Comparison of ENCODE assay signal across 8 cellular contexts in genomic region chr5:149561848-149562247, GRCh38. TPM values are rescaled to one million over a fixed set of nuclear protein-coding genes. Genes with fewer than 3 reads are reported as not detected.
DNase-seq lines count a peak whose midpoint lies in the region; ATAC-seq and TF ChIP-seq lines count a peak whose summit lies in the region.

No MANE protein-coding gene starts in this region.

- H3K79me2 ChIP-seq in GM23338 (replicated peaks; ENCODE audit: insufficient read depth) (no peaks in the 10 kb centered on the region), neural progenitor cell (ENCODE audit: low read depth) (no peaks in the 10 kb centered on the region)

- TF ChIP-seq CTCF in GM23338 (conservative IDR thresholded peaks at IDR 0.05; ENCODE audit: low read depth in 2 of 2) (no peak), epithelial cell of proximal tubule (conservative IDR thresholded peaks at IDR 0.05; ENCODE audit: low read depth, low read length) (no peak), neural progenitor cell (IDR thresholded peaks at IDR 0.05) (no peak)

- H2AFZ ChIP-seq in GM23338 (no peak overlapping the region), neural progenitor cell (replicated peaks) (no peak overlapping the region)

- H3K27me3 Mint-ChIP-seq in GM23338 (ENCODE audit: insufficient read depth, low read depth, poor library complexity) (peaks cover 4% of the 10 kb centered on the region), neural progenitor cell (ENCODE audit: insufficient read depth, low read depth) (no peaks in the 10 kb centered on the region)
- no peaks in the 10 kb centered on the region for H3K27me3 Mint-ChIP-seq in natural killer cell treated with Interleukin-12 subunit alpha and Interleukin-12 subunit beta and Interleukin-15 and Interleukin-18, amount 100 ng/mL, for 72 hours

- H3F3A ChIP-seq in GM23338 (replicated peaks; ENCODE audit: low read depth) (peaks cover 4% of the 10 kb centered on the region), neural progenitor cell (ENCODE audit: low read depth) (peaks cover 5% of the 10 kb centered on the region)

- H4K20me1 ChIP-seq in GM23338 (replicated peaks; ENCODE audit: insufficient read depth), result no peaks in the 10 kb centered on the region
- H4K20me1 ChIP-seq in neural progenitor cell (ENCODE audit: low read depth), result no peaks in the 10 kb centered on the region

- H3K36me3 Mint-ChIP-seq in GM23338 (ENCODE audit: low read depth), result no peaks in the 10 kb centered on the region
- no peaks in the 10 kb centered on the region for H3K36me3 Mint-ChIP-seq in neural progenitor cell
- no peaks in the 10 kb centered on the region for H3K36me3 Mint-ChIP-seq in natural killer cell treated with Interleukin-12 subunit alpha and Interleukin-12 subunit beta and Interleukin-15 and Interleukin-18, amount 100 ng/mL, for 72 hours

- H3K4me3 ChIP-seq in GM23338 (peak overlapping the region; percentile 0; the same call in 1 of the 2 replicates), epithelial cell of proximal tubule (ENCODE audit: low read depth, low read length) (no peak overlapping the region), neural progenitor cell (no peak overlapping the region)

- DNase-seq in GM23338 (ENCODE audit: low spot score) (peak; percentile 80), epithelial cell of proximal tubule (ENCODE audit: low read depth) (peak; percentile 77), neural progenitor cell (ENCODE audit: low spot score) (no peak), NCI-H1417 treated with DMSO at 0.1 percent for 48 hours (lab: John Stamatoyannopoulos, UW) (no peak), NCI-H524 treated with DMSO at 0.1 percent for 48 hours (lab: John Stamatoyannopoulos, UW) (no peak)
- no peak for DNase-seq in natural killer cell treated with Interleukin-12 subunit alpha and Interleukin-12 subunit beta and Interleukin-15 and Interleukin-18, amount 100 ng/mL, for 72 hours (ENCODE audit: low spot score)

- no peak overlapping the region for H3K9ac ChIP-seq in neural progenitor cell

- H3K27me3 ChIP-seq in GM23338 (ENCODE audit: insufficient read depth) (no peaks in the 10 kb centered on the region), neural progenitor cell (no peaks in the 10 kb centered on the region)

- H3K4me1 ChIP-seq in GM23338 (ENCODE audit: insufficient read depth), result peaks cover 25% of the 10 kb centered on the region
- peaks cover 9% of the 10 kb centered on the region for H3K4me1 ChIP-seq in neural progenitor cell

- H3K36me3 ChIP-seq in GM23338 (ENCODE audit: insufficient read depth) (no peaks in the 10 kb centered on the region), neural progenitor cell (no peaks in the 10 kb centered on the region)

- peak overlapping the region; percentile 4 for H3K4me2 ChIP-seq in GM23338
- H3K4me2 ChIP-seq in neural progenitor cell, result peak overlapping the region; percentile 43

- no peaks in the 10 kb centered on the region for H3K9me3 ChIP-seq in neural progenitor cell (ENCODE audit: low read depth)

- H3K27ac ChIP-seq in GM23338 (ENCODE audit: low read depth), result peak overlapping the region; percentile 89
- no peak overlapping the region for H3K27ac ChIP-seq in neural progenitor cell

- H3K9me2 ChIP-seq in GM23338 (ENCODE audit: insufficient read depth), result no peaks in the 10 kb centered on the region

- H3K4me3 Mint-ChIP-seq in GM23338 (peak overlapping the region; percentile 35; the same call in 1 of the 3 replicates), neural progenitor cell (no peak overlapping the region)
- H3K4me3 Mint-ChIP-seq in natural killer cell treated with Interleukin-12 subunit alpha and Interleukin-12 subunit beta and Interleukin-15 and Interleukin-18, amount 100 ng/mL, for 72 hours, result no peak overlapping the region

- H3K27ac Mint-ChIP-seq in GM23338 (peak overlapping the region; percentile 90), neural progenitor cell (peak overlapping the region; percentile 96)
- no peak overlapping the region for H3K27ac Mint-ChIP-seq in natural killer cell treated with Interleukin-12 subunit alpha and Interleukin-12 subunit beta and Interleukin-15 and Interleukin-18, amount 100 ng/mL, for 72 hours

- ATAC-seq in GM23338, result peak; percentile 40; the same call in 2 of the 3 replicates
- ATAC-seq in natural killer cell treated with Interleukin-12 subunit alpha and Interleukin-12 subunit beta and Interleukin-15 and Interleukin-18, amount 100 ng/mL, for 72 hours, result no peak
- ATAC-seq in GM18498 (IDR thresholded peaks at IDR 0.05; ENCODE audit: unreplicated experiment), result no peak

- no peaks in the 10 kb centered on the region for H3K9me3 Mint-ChIP-seq in GM23338
- H3K9me3 Mint-ChIP-seq in neural progenitor cell, result no peaks in the 10 kb centered on the region
- H3K9me3 Mint-ChIP-seq in natural killer cell treated with Interleukin-12 subunit alpha and Interleukin-12 subunit beta and Interleukin-15 and Interleukin-18, amount 100 ng/mL, for 72 hours, result no peaks in the 10 kb centered on the region

- H3K4me1 Mint-ChIP-seq in GM23338, result peaks cover 36% of the 10 kb centered on the region
- H3K4me1 Mint-ChIP-seq in neural progenitor cell, result peaks cover 23% of the 10 kb centered on the region
- peaks cover 0 to 6% of the 10 kb centered on the region in 2 donors for H3K4me1 Mint-ChIP-seq in natural killer cell treated with Interleukin-12 subunit alpha and Interleukin-12 subunit beta and Interleukin-15 and Interleukin-18, amount 100 ng/mL, for 72 hours (ENCODE audit: low read depth in 2 of 2)

TF ChIP-seq in GM23338, 12 proteins besides CTCF, POLR2A, EP300 and RAD21:
- TF ChIP-seq JUNB (IDR thresholded peaks at IDR 0.05; ENCODE audit: unreplicated experiment), result no peak
- TF ChIP-seq, protein P1, sequence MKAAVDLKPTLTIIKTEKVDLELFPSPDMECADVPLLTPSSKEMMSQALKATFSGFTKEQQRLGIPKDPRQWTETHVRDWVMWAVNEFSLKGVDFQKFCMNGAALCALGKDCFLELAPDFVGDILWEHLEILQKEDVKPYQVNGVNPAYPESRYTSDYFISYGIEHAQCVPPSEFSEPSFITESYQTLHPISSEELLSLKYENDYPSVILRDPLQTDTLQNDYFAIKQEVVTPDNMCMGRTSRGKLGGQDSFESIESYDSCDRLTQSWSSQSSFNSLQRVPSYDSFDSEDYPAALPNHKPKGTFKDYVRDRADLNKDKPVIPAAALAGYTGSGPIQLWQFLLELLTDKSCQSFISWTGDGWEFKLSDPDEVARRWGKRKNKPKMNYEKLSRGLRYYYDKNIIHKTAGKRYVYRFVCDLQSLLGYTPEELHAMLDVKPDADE (IDR thresholded peaks at IDR 0.05), result peak; percentile 77; the same call in 1 of the 2 replicates
- no peak for TF ChIP-seq EZH2 (IDR thresholded peaks at IDR 0.05; ENCODE audit: low read depth, unreplicated experiment)
- 0 out of 2 replicates have a peak, but pooled peaks have one; percentile 25 for TF ChIP-seq POLR2AphosphoS5 (IDR thresholded peaks at IDR 0.05; ENCODE audit: low read depth)

TF ChIP-seq in PFSK-1, 5 proteins besides CTCF, POLR2A, EP300 and RAD21:
- TF ChIP-seq, protein P2, sequence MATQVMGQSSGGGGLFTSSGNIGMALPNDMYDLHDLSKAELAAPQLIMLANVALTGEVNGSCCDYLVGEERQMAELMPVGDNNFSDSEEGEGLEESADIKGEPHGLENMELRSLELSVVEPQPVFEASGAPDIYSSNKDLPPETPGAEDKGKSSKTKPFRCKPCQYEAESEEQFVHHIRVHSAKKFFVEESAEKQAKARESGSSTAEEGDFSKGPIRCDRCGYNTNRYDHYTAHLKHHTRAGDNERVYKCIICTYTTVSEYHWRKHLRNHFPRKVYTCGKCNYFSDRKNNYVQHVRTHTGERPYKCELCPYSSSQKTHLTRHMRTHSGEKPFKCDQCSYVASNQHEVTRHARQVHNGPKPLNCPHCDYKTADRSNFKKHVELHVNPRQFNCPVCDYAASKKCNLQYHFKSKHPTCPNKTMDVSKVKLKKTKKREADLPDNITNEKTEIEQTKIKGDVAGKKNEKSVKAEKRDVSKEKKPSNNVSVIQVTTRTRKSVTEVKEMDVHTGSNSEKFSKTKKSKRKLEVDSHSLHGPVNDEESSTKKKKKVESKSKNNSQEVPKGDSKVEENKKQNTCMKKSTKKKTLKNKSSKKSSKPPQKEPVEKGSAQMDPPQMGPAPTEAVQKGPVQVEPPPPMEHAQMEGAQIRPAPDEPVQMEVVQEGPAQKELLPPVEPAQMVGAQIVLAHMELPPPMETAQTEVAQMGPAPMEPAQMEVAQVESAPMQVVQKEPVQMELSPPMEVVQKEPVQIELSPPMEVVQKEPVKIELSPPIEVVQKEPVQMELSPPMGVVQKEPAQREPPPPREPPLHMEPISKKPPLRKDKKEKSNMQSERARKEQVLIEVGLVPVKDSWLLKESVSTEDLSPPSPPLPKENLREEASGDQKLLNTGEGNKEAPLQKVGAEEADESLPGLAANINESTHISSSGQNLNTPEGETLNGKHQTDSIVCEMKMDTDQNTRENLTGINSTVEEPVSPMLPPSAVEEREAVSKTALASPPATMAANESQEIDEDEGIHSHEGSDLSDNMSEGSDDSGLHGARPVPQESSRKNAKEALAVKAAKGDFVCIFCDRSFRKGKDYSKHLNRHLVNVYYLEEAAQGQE (IDR thresholded peaks at IDR 0.05; ENCODE audit: insufficient read depth in 1 of 2, low read depth in 2 of 2, low read length in 2 of 2), result 0 out of 4 replicates have a peak, but pooled peaks of 1 of the 2 experiments have one; percentile 50
- no peak for TF ChIP-seq FOXP2 (optimal IDR thresholded peaks at IDR 0.05; ENCODE audit: borderline replicate concordance, extremely low read depth, extremely low read length, insufficient read depth)
- peak; percentile 6; the same call in 1 of the 2 replicates for TF ChIP-seq SIN3A (IDR thresholded peaks at IDR 0.05; ENCODE audit: borderline replicate concordance, insufficient read depth, low read length)
- peak; percentile 68; the same call in 1 of the 2 replicates for TF ChIP-seq TAF1 (IDR thresholded peaks at IDR 0.05; ENCODE audit: borderline replicate concordance, insufficient read depth, low read length)
- peak; percentile 43; the same call in 1 of the 2 replicates for TF ChIP-seq POLR2AphosphoS5 (IDR thresholded peaks at IDR 0.05; ENCODE audit: low read depth, low read length)
TF ChIP-seq in PFSK-1: peak in this region for 4.

RNA-seq across cellular contexts. Expression of gene CSNK1A1, which starts 10.6 kb away (rescaled TPM):
- total RNA-seq in GM23338 (2014; rRNA removed; shearing (Covaris generic)), result 233 and 235 TPM in 2 replicates
- 110 and 114 TPM in 2 replicates for polyA plus RNA-seq in GM23338 (2016; fragmentation: Nextera tagmentation; extraction: Ambion mirVana)
- polyA plus RNA-seq in PFSK-1 (2012; ENCODE audit: insufficient read length, low read depth), result 124 TPM
- total RNA-seq in epithelial cell of proximal tubule (176 and 187 TPM in 2 replicates), neural progenitor cell (ENCODE audit: low replicate concordance) (271 and 335 TPM in 2 replicates)
- 100 to 1,000 TPM; 173 to 237 TPM for total RNA-seq in natural killer cell treated with Interleukin-12 subunit alpha and Interleukin-12 subunit beta and Interleukin-15 and Interleukin-18, amount 100 ng/mL, for 72 hours

RNA-seq across cellular contexts. Expression of gene ARHGEF37, which starts 19.4 kb away (rescaled TPM):
- 0.12 and 0.14 TPM in 2 replicates for total RNA-seq in GM23338 (2014; rRNA removed; shearing (Covaris generic))
- polyA plus RNA-seq in GM23338 (2016; fragmentation: Nextera tagmentation; extraction: Ambion mirVana), result 0.78 and 0.79 TPM in 2 replicates
- 0.65 TPM for polyA plus RNA-seq in PFSK-1 (2012; ENCODE audit: insufficient read length, low read depth)
- total RNA-seq in epithelial cell of proximal tubule, result 2.0 and 2.7 TPM in 2 replicates
- total RNA-seq in neural progenitor cell (ENCODE audit: low replicate concordance), result 0.99 and 1.7 TPM in 2 replicates
- total RNA-seq in natural killer cell treated with Interleukin-12 subunit alpha and Interleukin-12 subunit beta and Interleukin-15 and Interleukin-18, amount 100 ng/mL, for 72 hours, result under 1 TPM in 1 of 2 donors, not detected in 1; 0.67 TPM

Comparison
In these comparisons a context has a peak if more than half of its experiments do, and no peak if none do; other contexts are left out.
1. DNase-seq: peak in GM23338 (single experiment) and epithelial cell of proximal tubule (single experiment); none in neural progenitor cell (single experiment), natural killer cell treated with Interleukin-12 subunit alpha and Interleukin-12 subunit beta and Interleukin-15 and Interleukin-18, amount 100 ng/mL, for 72 hours (single experiment), NCI-H1417 treated with DMSO at 0.1 percent for 48 hours (single experiment) and NCI-H524 treated with DMSO at 0.1 percent for 48 hours (single experiment).
2. H3K27ac Mint-ChIP-seq: peak in GM23338 (single experiment) and neural progenitor cell (single experiment); none in natural killer cell treated with Interleukin-12 subunit alpha and Interleukin-12 subunit beta and Interleukin-15 and Interleukin-18, amount 100 ng/mL, for 72 hours (0 of 2).